In genomic region chr17:81889602-81890001, GRCh38 we compare ENCODE assay signal across 1 cellular context.
A peak's percentile ranks its signal among the peaks of the same experiment; 100 is the strongest.
TF ChIP-seq lines count a peak whose summit lies in the region.

No MANE protein-coding gene starts in this region.

TF ChIP-seq in HEK293, 187 proteins besides CTCF, POLR2A, EP300 and RAD21 (continued from another document):
- TF ChIP-seq, protein P1, sequence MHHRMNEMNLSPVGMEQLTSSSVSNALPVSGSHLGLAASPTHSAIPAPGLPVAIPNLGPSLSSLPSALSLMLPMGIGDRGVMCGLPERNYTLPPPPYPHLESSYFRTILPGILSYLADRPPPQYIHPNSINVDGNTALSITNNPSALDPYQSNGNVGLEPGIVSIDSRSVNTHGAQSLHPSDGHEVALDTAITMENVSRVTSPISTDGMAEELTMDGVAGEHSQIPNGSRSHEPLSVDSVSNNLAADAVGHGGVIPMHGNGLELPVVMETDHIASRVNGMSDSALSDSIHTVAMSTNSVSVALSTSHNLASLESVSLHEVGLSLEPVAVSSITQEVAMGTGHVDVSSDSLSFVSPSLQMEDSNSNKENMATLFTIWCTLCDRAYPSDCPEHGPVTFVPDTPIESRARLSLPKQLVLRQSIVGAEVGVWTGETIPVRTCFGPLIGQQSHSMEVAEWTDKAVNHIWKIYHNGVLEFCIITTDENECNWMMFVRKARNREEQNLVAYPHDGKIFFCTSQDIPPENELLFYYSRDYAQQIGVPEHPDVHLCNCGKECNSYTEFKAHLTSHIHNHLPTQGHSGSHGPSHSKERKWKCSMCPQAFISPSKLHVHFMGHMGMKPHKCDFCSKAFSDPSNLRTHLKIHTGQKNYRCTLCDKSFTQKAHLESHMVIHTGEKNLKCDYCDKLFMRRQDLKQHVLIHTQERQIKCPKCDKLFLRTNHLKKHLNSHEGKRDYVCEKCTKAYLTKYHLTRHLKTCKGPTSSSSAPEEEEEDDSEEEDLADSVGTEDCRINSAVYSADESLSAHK (tag by site-specific recombination; IDR thresholded peaks at IDR 0.05) = peak; percentile 13; the same call in 1 of the 2 replicates
- TF ChIP-seq ZBTB48 (tag by site-specific recombination; IDR thresholded peaks at IDR 0.05) = no peak
TF ChIP-seq in HEK293: peak in this region for 2.
